10 cellular contexts compared by ENCODE assay signal in the genomic region with DNA sequence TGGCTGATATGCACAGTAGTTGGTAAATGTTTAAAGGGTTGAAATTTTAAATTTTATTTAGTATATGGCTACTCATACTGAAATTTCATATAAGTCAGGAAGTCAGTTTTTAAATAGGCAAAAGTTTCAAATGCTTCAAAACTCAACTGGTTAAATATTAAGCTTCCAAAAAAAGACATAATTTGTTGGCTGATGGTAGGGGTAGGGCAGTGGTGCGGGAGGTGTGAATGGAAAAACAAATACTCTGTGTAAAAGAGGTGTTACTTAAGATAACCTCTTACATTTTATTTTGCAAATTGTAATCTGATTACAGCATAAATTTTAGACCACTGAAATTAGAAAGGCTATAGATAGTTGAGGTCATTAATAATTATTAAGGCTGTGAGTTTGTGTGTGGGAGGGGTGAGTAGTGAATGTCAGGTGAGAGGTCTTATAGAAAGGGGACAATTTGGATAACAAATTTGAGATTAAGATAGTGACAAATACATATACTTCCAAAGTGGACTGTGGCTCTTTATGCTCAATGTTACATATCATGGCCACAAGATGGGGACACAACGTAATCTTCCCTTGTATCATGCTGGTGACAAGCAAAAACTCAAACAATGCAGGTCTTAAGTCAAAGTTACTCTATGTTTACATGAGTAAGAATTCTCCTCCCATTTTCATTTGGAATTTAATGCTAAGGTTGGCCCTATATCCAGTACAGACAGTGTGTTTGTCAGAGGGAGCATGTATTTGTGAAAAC. TPM values are rescaled to one million over a fixed set of nuclear protein-coding genes. Genes with fewer than 3 reads are reported as not detected.
A peak's percentile ranks its signal among the peaks of the same experiment; 100 is the strongest.
DNase-seq lines count a peak whose midpoint lies in the region; ATAC-seq and TF ChIP-seq lines count a peak whose summit lies in the region.
"Had no signal": no experiment of that assay in that cellular context is flagged by ENCODE, and none has a peak within 500 bp of the region (broad histone marks: within the 10 kb centered on the region; RNA-seq: fewer than 3 reads in every experiment).

No MANE protein-coding gene starts in this region.

- TF ChIP-seq CTCF in astrocyte of the cerebellum (IDR thresholded peaks at IDR 0.05; ENCODE audit: low read depth, low read length, missing control alignments): peak; percentile 41
- TF ChIP-seq CTCF in mucosa of descending colon (IDR thresholded peaks at IDR 0.05): no peak
- no peak for TF ChIP-seq CTCF in natural killer cell (IDR thresholded peaks at IDR 0.05)

- in situ Hi-C loops in astrocyte of the cerebellum (cut with HindIII; ENCODE audit: low sequenced_read_pairs): loop anchor here (25.0 kb wide), 1 partner anchor 331 kb away; no protein-coding TSS in a partner anchor

- H3K36me3 Mint-ChIP-seq in natural killer cell: no peaks in the 10 kb centered on the region
- H3K36me3 Mint-ChIP-seq in activated T-cell treated with anti-CD3 and anti-CD28 coated beads, Interleukin-2, amount 50 U/mL, for 4 hours (ENCODE audit: insufficient read depth): no peaks in the 10 kb centered on the region

- H3K4me3 ChIP-seq in astrocyte of the cerebellum (ENCODE audit: low read depth, low read length): no peak overlapping the region
- no peak overlapping the region for H3K4me3 ChIP-seq in mucosa of descending colon

- intact Hi-C loops in mucosa of descending colon (cut with DNase I, micrococcal nuclease) (no loop called here), natural killer cell (cut with micrococcal nuclease) (no loop called here)

- no peak overlapping the region for H3K27ac Mint-ChIP-seq in natural killer cell

- peak; percentile 54 for ATAC-seq in GM18909 (IDR thresholded peaks at IDR 0.05; ENCODE audit: poor library complexity, unreplicated experiment)
- ATAC-seq in mucosa of descending colon: peak; percentile 31
- no peak for ATAC-seq in GM19397 (IDR thresholded peaks at IDR 0.05; ENCODE audit: unreplicated experiment)
- ATAC-seq in GM18858 (IDR thresholded peaks at IDR 0.05; ENCODE audit: unreplicated experiment): no peak
- no peak for ATAC-seq in natural killer cell
- no peak for ATAC-seq in activated T-cell treated with anti-CD3 and anti-CD28 coated beads, Interleukin-2, amount 50 U/mL, for 4 hours

- peaks cover 0 to 5% of the 10 kb centered on the region in 2 donors for H3K4me1 Mint-ChIP-seq in natural killer cell
- no peaks in the 10 kb centered on the region for H3K4me1 Mint-ChIP-seq in activated T-cell treated with anti-CD3 and anti-CD28 coated beads, Interleukin-2, amount 50 U/mL, for 4 hours (ENCODE audit: low read depth)

- no peaks in the 10 kb centered on the region for H3K9me3 Mint-ChIP-seq in natural killer cell
- H3K9me3 Mint-ChIP-seq in activated T-cell treated with anti-CD3 and anti-CD28 coated beads, Interleukin-2, amount 50 U/mL, for 4 hours: peaks cover 9% of the 10 kb centered on the region

- no peaks in the 10 kb centered on the region for H3K4me1 ChIP-seq in mucosa of descending colon (ENCODE audit: low read depth)
- H3K4me1 ChIP-seq: parathyroid adenoma had no signal

- H3K4me3 Mint-ChIP-seq in natural killer cell: no peak overlapping the region
- H3K4me3 Mint-ChIP-seq in activated T-cell treated with anti-CD3 and anti-CD28 coated beads, Interleukin-2, amount 50 U/mL, for 4 hours: no peak overlapping the region

- no peaks in the 10 kb centered on the region for H3K36me3 ChIP-seq in mucosa of descending colon (ENCODE audit: low read depth)

- peaks cover 11 to 20% of the 10 kb centered on the region in 2 donors for H3K27me3 Mint-ChIP-seq in natural killer cell (ENCODE audit: low read depth in 2 of 2)
- peaks cover 22% of the 10 kb centered on the region for H3K27me3 Mint-ChIP-seq in activated T-cell treated with anti-CD3 and anti-CD28 coated beads, Interleukin-2, amount 50 U/mL, for 4 hours (ENCODE audit: low read depth)

- no peaks in the 10 kb centered on the region for H3K9me3 ChIP-seq in mucosa of descending colon

- DNase-seq in NAMALWA (ENCODE audit: low spot score) (peak; percentile 53), astrocyte of the cerebellum (ENCODE audit: low read depth) (peak; percentile 62), mucosa of descending colon (peak in 1 of 3 donors; percentile 12), natural killer cell (no peak)
- no peak for DNase-seq in activated T-cell treated with anti-CD3 and anti-CD28 coated beads, Interleukin-2, amount 50 U/mL, for 4 hours

RNA-seq across cellular contexts. Expression of a gene that starts 36.6 kb away (rescaled TPM):
- 1 to 10 TPM in 2 of 3 donors, under 1 TPM in 1; 0.54 to 3.1 (median 2.0) TPM for total RNA-seq in mucosa of descending colon
- total RNA-seq in natural killer cell: not detected
- not detected for total RNA-seq in activated T-cell treated with anti-CD3 and anti-CD28 coated beads, Interleukin-2, amount 50 U/mL, for 4 hours
- total RNA-seq: T-helper 2 cell treated with Interferon-gamma antibody and Interleukin-4, amounts not matched to agents 100 ng/mL and 5 ng/mL, for 36 hours had no signal

Comparison
In these comparisons a context has a peak if more than half of its experiments do, and no peak if none do; other contexts are left out.
1. ATAC-seq: peak in GM18909 (single experiment) and mucosa of descending colon (single experiment); none in GM19397 (single experiment), GM18858 (single experiment), natural killer cell (0 of 3) and activated T-cell treated with anti-CD3 and anti-CD28 coated beads, Interleukin-2, amount 50 U/mL, for 4 hours (0 of 2).
2. DNase-seq: peak in NAMALWA (single experiment) and astrocyte of the cerebellum (single experiment); none in natural killer cell (single experiment) and activated T-cell treated with anti-CD3 and anti-CD28 coated beads, Interleukin-2, amount 50 U/mL, for 4 hours (single experiment).